7 cellular contexts compared by ENCODE assay signal in genomic region chr15:65816008-65816407, GRCh38. TPM values are rescaled to one million over a fixed set of nuclear protein-coding genes. Genes with fewer than 3 reads are reported as not detected.
DNase-seq lines count a peak whose midpoint lies in the region; ATAC-seq and TF ChIP-seq lines count a peak whose summit lies in the region.
"Not testable (repeated sequence)": the region's sequence is repeated elsewhere in the genome, so short reads cannot be mapped to it uniquely, and the experiment has no call there.

No MANE protein-coding gene starts in this region.

- not testable (repeated sequence) for DNase-seq in CD14-positive monocyte (ENCODE audit: low spot score); activated naive CD8-positive, alpha-beta T cell treated with anti-CD3 and anti-CD28 coated beads, Interleukin-2, amount 10 ng/mL, durations not matched to agents 7 days and 5 days; memory B cell (ENCODE audit: low spot score in 2 of 2)
- DNase-seq in MV-4-11 (lab: John Stamatoyannopoulos, UW) (peak; percentile 20), osteocyte (ENCODE audit: extremely low spot score, unreplicated experiment) (peak; percentile 34)
- DNase-seq in activated CD8-positive, alpha-beta T cell treated with anti-CD3 and anti-CD28 coated beads for 36 hours = peak; percentile 48

- peak overlapping the region in 4 of 7 donors; percentile 9 to 61 (median 44) for H3K27ac Mint-ChIP-seq in CD14-positive monocyte
- H3K27ac Mint-ChIP-seq in activated CD8-positive, alpha-beta T cell treated with anti-CD3 and anti-CD28 coated beads for 36 hours = peak overlapping the region; percentile 85
- H3K27ac Mint-ChIP-seq in activated T-helper 17 cell treated with anti-CD3 and anti-CD28 coated beads, Interleukin-2, amount 50 U/mL, for 72 hours = peak overlapping the region; percentile 82
- H3K27ac Mint-ChIP-seq in activated naive CD8-positive, alpha-beta T cell treated with anti-CD3 and anti-CD28 coated beads, Interleukin-2, amount 10 ng/mL, durations not matched to agents 7 days and 5 days = peak overlapping the region; percentile 1
- peak overlapping the region; percentile 90 for H3K27ac Mint-ChIP-seq in memory B cell
- not testable (repeated sequence) for H3K27ac Mint-ChIP-seq in osteocyte (ENCODE audit: unreplicated experiment)

- TF ChIP-seq CTCF in CD14-positive monocyte (IDR thresholded peaks at IDR 0.05); activated CD8-positive, alpha-beta T cell treated with anti-CD3 and anti-CD28 coated beads for 36 hours (IDR thresholded peaks at IDR 0.05); osteocyte (IDR thresholded peaks at IDR 0.05): not testable (repeated sequence)

- H3K27me3 Mint-ChIP-seq in CD14-positive monocyte (ENCODE audit: low read depth in 3 of 3); activated CD8-positive, alpha-beta T cell treated with anti-CD3 and anti-CD28 coated beads for 36 hours; activated T-helper 17 cell treated with anti-CD3 and anti-CD28 coated beads, Interleukin-2, amount 50 U/mL, for 72 hours; activated naive CD8-positive, alpha-beta T cell treated with anti-CD3 and anti-CD28 coated beads, Interleukin-2, amount 10 ng/mL, durations not matched to agents 7 days and 5 days; memory B cell; osteocyte (ENCODE audit: unreplicated experiment): not testable (repeated sequence)

- not testable (repeated sequence) for H3K36me3 Mint-ChIP-seq in CD14-positive monocyte; activated CD8-positive, alpha-beta T cell treated with anti-CD3 and anti-CD28 coated beads for 36 hours (ENCODE audit: low read depth); activated T-helper 17 cell treated with anti-CD3 and anti-CD28 coated beads, Interleukin-2, amount 50 U/mL, for 72 hours (ENCODE audit: low read depth); activated naive CD8-positive, alpha-beta T cell treated with anti-CD3 and anti-CD28 coated beads, Interleukin-2, amount 10 ng/mL, durations not matched to agents 7 days and 5 days; memory B cell; osteocyte (ENCODE audit: unreplicated experiment)

- peaks cover 4 to 12% (median 6%) of the 10 kb centered on the region in 7 donors for H3K9me3 Mint-ChIP-seq in CD14-positive monocyte
- not testable (repeated sequence) for H3K9me3 Mint-ChIP-seq in activated CD8-positive, alpha-beta T cell treated with anti-CD3 and anti-CD28 coated beads for 36 hours; activated T-helper 17 cell treated with anti-CD3 and anti-CD28 coated beads, Interleukin-2, amount 50 U/mL, for 72 hours; activated naive CD8-positive, alpha-beta T cell treated with anti-CD3 and anti-CD28 coated beads, Interleukin-2, amount 10 ng/mL, durations not matched to agents 7 days and 5 days; memory B cell; osteocyte (ENCODE audit: unreplicated experiment)

- H3K4me1 Mint-ChIP-seq in CD14-positive monocyte (peaks cover 33% of the 10 kb centered on the region), memory B cell (peaks cover 32% of the 10 kb centered on the region)
- H3K4me1 Mint-ChIP-seq in activated CD8-positive, alpha-beta T cell treated with anti-CD3 and anti-CD28 coated beads for 36 hours (ENCODE audit: low read depth) = peaks cover 47% of the 10 kb centered on the region
- H3K4me1 Mint-ChIP-seq in activated T-helper 17 cell treated with anti-CD3 and anti-CD28 coated beads, Interleukin-2, amount 50 U/mL, for 72 hours = peaks cover 35% of the 10 kb centered on the region
- H3K4me1 Mint-ChIP-seq in activated naive CD8-positive, alpha-beta T cell treated with anti-CD3 and anti-CD28 coated beads, Interleukin-2, amount 10 ng/mL, durations not matched to agents 7 days and 5 days = peaks cover 37% of the 10 kb centered on the region
- not testable (repeated sequence) for H3K4me1 Mint-ChIP-seq in osteocyte (ENCODE audit: unreplicated experiment)

- POLR2A ChIA-PET in activated CD8-positive, alpha-beta T cell treated with anti-CD3 and anti-CD28 coated beads for 36 hours (lab: Charles Lee) = interaction anchor here (3.9 to 6.7 kb wide), 2 partner anchors 17 to 24 kb away, joined by 13 to 82 read pairs; partner anchors contain the start of gene DENND4A
- POLR2A ChIA-PET in activated naive CD8-positive, alpha-beta T cell treated with anti-CD3 and anti-CD28 coated beads, Interleukin-2, amount 10 ng/mL, durations not matched to agents 7 days and 5 days (lab: Charles Lee) = interaction anchor here (1.0 to 4.9 kb wide), 4 partner anchors 8 to 25 kb away, joined by 3 to 40 read pairs (median 6); partner anchors contain the start of gene DENND4A

- CTCF ChIA-PET in activated CD8-positive, alpha-beta T cell treated with anti-CD3 and anti-CD28 coated beads for 36 hours (lab: Charles Lee) = interaction anchor here (0.7 to 1.4 kb wide), 6 partner anchors 10 to 24 kb away, joined by 3 to 5 read pairs (median 3); no protein-coding TSS in a partner anchor

- not testable (repeated sequence) for ATAC-seq in activated CD8-positive, alpha-beta T cell treated with anti-CD3 and anti-CD28 coated beads for 36 hours; activated T-helper 17 cell treated with anti-CD3 and anti-CD28 coated beads, Interleukin-2, amount 50 U/mL, for 72 hours (replicated peaks); activated naive CD8-positive, alpha-beta T cell treated with anti-CD3 and anti-CD28 coated beads, Interleukin-2, amount 10 ng/mL, durations not matched to agents 7 days and 5 days (ENCODE audit: low read depth); memory B cell (ENCODE audit: low read depth)

- intact Hi-C loops in CD14-positive monocyte (cut with micrococcal nuclease); activated CD8-positive, alpha-beta T cell treated with anti-CD3 and anti-CD28 coated beads for 36 hours (cut with micrococcal nuclease): not testable (repeated sequence)

- H3K4me3 Mint-ChIP-seq in CD14-positive monocyte; activated naive CD8-positive, alpha-beta T cell treated with anti-CD3 and anti-CD28 coated beads, Interleukin-2, amount 10 ng/mL, durations not matched to agents 7 days and 5 days; memory B cell; osteocyte (ENCODE audit: unreplicated experiment): not testable (repeated sequence)
- peak overlapping the region; percentile 15 for H3K4me3 Mint-ChIP-seq in activated CD8-positive, alpha-beta T cell treated with anti-CD3 and anti-CD28 coated beads for 36 hours
- peak overlapping the region; percentile 15 for H3K4me3 Mint-ChIP-seq in activated T-helper 17 cell treated with anti-CD3 and anti-CD28 coated beads, Interleukin-2, amount 50 U/mL, for 72 hours

RNA-seq across cellular contexts. Expression of gene DENND4A, which starts 23.9 kb away (rescaled TPM):
- 1 to 10 TPM; 4.6 to 6.9 TPM for polyA plus RNA-seq in CD14-positive monocyte
- 10 to 100 TPM; 53.1 to 54.7 TPM for total RNA-seq in activated CD8-positive, alpha-beta T cell treated with anti-CD3 and anti-CD28 coated beads for 36 hours
- 10 to 100 TPM; 48.2 to 61.2 TPM for total RNA-seq in activated T-helper 17 cell treated with anti-CD3 and anti-CD28 coated beads, Interleukin-2, amount 50 U/mL, for 72 hours
- 10 to 100 TPM; 50.4 to 56.7 TPM for total RNA-seq in activated naive CD8-positive, alpha-beta T cell treated with anti-CD3 and anti-CD28 coated beads, Interleukin-2, amount 10 ng/mL, durations not matched to agents 7 days and 5 days
- 22.5 and 24.5 TPM in 2 replicates for total RNA-seq in osteocyte

RNA-seq across cellular contexts. Expression of gene RAB11A, which starts 53.3 kb away (rescaled TPM):
- polyA plus RNA-seq in CD14-positive monocyte = 100 to 1,000 TPM; 300 to 310 TPM
- total RNA-seq in activated CD8-positive, alpha-beta T cell treated with anti-CD3 and anti-CD28 coated beads for 36 hours = 100 to 1,000 TPM; 106 to 113 TPM
- 100 to 1,000 TPM; 108 to 143 TPM for total RNA-seq in activated T-helper 17 cell treated with anti-CD3 and anti-CD28 coated beads, Interleukin-2, amount 50 U/mL, for 72 hours
- total RNA-seq in activated naive CD8-positive, alpha-beta T cell treated with anti-CD3 and anti-CD28 coated beads, Interleukin-2, amount 10 ng/mL, durations not matched to agents 7 days and 5 days = 100 to 1,000 TPM; 141 to 151 TPM
- total RNA-seq in osteocyte = 317 and 321 TPM in 2 replicates
